In genomic region chr13:95636853-95637252, GRCh38 we compare ENCODE assay signal across 17 cellular contexts. TPM values are rescaled to one million over a fixed set of nuclear protein-coding genes. Genes with fewer than 3 reads are reported as not detected.
"Had no signal": no experiment of that assay in that cellular context is flagged by ENCODE, and none has a peak within 500 bp of the region (broad histone marks: within the 10 kb centered on the region; RNA-seq: fewer than 3 reads in every experiment).

No MANE protein-coding gene starts in this region.

- FAIRE-seq: astrocyte, endometrium, kidney, TTC549 had no signal

- H3K36me3 ChIP-seq: left lung, ovary had no signal

- ATAC-seq: esophagus mucosa; left lung; mucosa of descending colon; naive thymus-derived CD4-positive, alpha-beta T cell; sciatic nerve; WTC11 had no signal

- H3K27me3 ChIP-seq: cardiac muscle cell, ovary had no signal

- H3K9me3 ChIP-seq: left lung, mucosa of descending colon, ovary had no signal

- DNase-seq: hippocampal formation, kidney, left lung, mammary epithelial cell, mucosa of descending colon, ovary, SIG-M5 had no signal

- H3K27ac ChIP-seq: cardiac muscle cell, left lung, ovary had no signal

- H3K9me3 Mint-ChIP-seq: stimulated activated naive CD8-positive, alpha-beta T cell treated with anti-CD3 and anti-CD28 coated beads, Interleukin-15, Interleukin-2, amounts not matched to agents 100 ng/mL and 50 ng/mL, for 24 hours; type B pancreatic cell; WTC11 had no signal

- H3K36me3 Mint-ChIP-seq: naive thymus-derived CD4-positive, alpha-beta T cell had no signal

- H3K4me3 ChIP-seq: cardiac muscle cell, left lung, mucosa of descending colon, ovary had no signal

- H3K4me3 Mint-ChIP-seq: stimulated activated naive CD8-positive, alpha-beta T cell treated with anti-CD3 and anti-CD28 coated beads, Interleukin-15, Interleukin-2, amounts not matched to agents 100 ng/mL and 50 ng/mL, for 24 hours; type B pancreatic cell; WTC11 had no signal

- H3K27ac Mint-ChIP-seq: stimulated activated naive CD8-positive, alpha-beta T cell treated with anti-CD3 and anti-CD28 coated beads, Interleukin-15, Interleukin-2, amounts not matched to agents 100 ng/mL and 50 ng/mL, for 24 hours; type B pancreatic cell; WTC11 had no signal

RNA-seq across cellular contexts. Expression of gene DZIP1, which starts 7.7 kb away (rescaled TPM):
- total RNA-seq: naive thymus-derived CD4-positive, alpha-beta T cell had no signal
